In genomic region chr18:62073461-62073860, GRCh38 we compare ENCODE assay signal across 25 cellular contexts.
"Had no signal": no experiment of that assay in that cellular context is flagged by ENCODE, and none has a peak within 500 bp of the region (broad histone marks: within the 10 kb centered on the region; RNA-seq: fewer than 3 reads in every experiment).

No MANE protein-coding gene starts in this region.

- H3K9me3 ChIP-seq: esophagus squamous epithelium, heart right ventricle, left ventricle myocardium inferior, lower lobe of right lung, right atrium auricular region, sigmoid colon, testis, tibial artery, uterus had no signal

- H3K79me2 ChIP-seq: parathyroid adenoma had no signal

- FAIRE-seq: endometrium, islet of Langerhans had no signal

- H3K36me3 ChIP-seq: uterus had no signal

- H3K4me1 ChIP-seq: esophagus squamous epithelium, heart right ventricle, left ventricle myocardium inferior, lower lobe of right lung, right atrium auricular region, sigmoid colon, testis, tibial artery, uterus had no signal

- H3K4me3 ChIP-seq: esophagus squamous epithelium, heart right ventricle, left ventricle myocardium inferior, lower lobe of right lung, right atrium auricular region, sigmoid colon, testis, tibial artery, uterus had no signal

- H3K9ac ChIP-seq: parathyroid adenoma had no signal

- H2AFZ ChIP-seq: parathyroid adenoma had no signal

- ATAC-seq: effector memory CD8-positive, alpha-beta T cell; heart right ventricle; lower lobe of right lung; natural killer cell treated with Interleukin-12 subunit alpha and Interleukin-12 subunit beta and Interleukin-15 and Interleukin-18, amount 100 ng/mL, for 72 hours; stimulated activated memory B cell treated with anti-CD40 and anti-IgM and Interleukin-4, amounts not matched to agents 10 μg/mL and 1 μg/mL and 100 μg/mL, for 72 hours; stimulated activated naive CD8-positive, alpha-beta T cell treated with anti-CD3 and anti-CD28 coated beads, Interleukin-15, Interleukin-2, amounts not matched to agents 100 U/mL and 50 U/mL, for 24 hours had no signal

- H3K27me3 ChIP-seq: esophagus squamous epithelium, heart right ventricle, right atrium auricular region, sigmoid colon, testis, tibial artery, uterus had no signal

- DNase-seq: cortex of kidney; effector memory CD8-positive, alpha-beta T cell; erythroblast; esophagus squamous epithelium; foreskin melanocyte; glutamatergic neuron; heart right ventricle; hippocampal formation; left colon; left ventricle myocardium inferior; lower lobe of right lung; sigmoid colon; stimulated activated CD4-positive, alpha-beta T cell treated with anti-CD3 and anti-CD28 coated beads, Interleukin-2, amount 100 ng/mL, for 24 hours; stimulated activated CD4-positive, alpha-beta T cell treated with anti-CD3 and anti-CD28 coated beads, Interleukin-4, amount 100 ng/mL, for 24 hours; stimulated activated naive CD8-positive, alpha-beta T cell treated with anti-CD3 and anti-CD28 coated beads, Interleukin-15, Interleukin-2, amounts not matched to agents 100 U/mL and 50 U/mL, for 24 hours; substantia nigra; testis; tibial artery; uterus had no signal

- H3K27ac ChIP-seq: esophagus squamous epithelium, heart right ventricle, left ventricle myocardium inferior, lower lobe of right lung, parathyroid adenoma, right atrium auricular region, sigmoid colon, testis, tibial artery, uterus had no signal
